8 cellular contexts compared by ENCODE assay signal in genomic region chr2:113273031-113273551, GRCh38. TPM values are rescaled to one million over a fixed set of nuclear protein-coding genes. Genes with fewer than 3 reads are reported as not detected.
A peak's percentile ranks its signal among the peaks of the same experiment; 100 is the strongest.
DNase-seq lines count a peak whose midpoint lies in the region; ATAC-seq lines count a peak whose summit lies in the region.

No MANE protein-coding gene starts in this region.

- peaks cover 0 to 21% (median 13%) of the 10 kb centered on the region in 10 experiments; a peak in 14 of 20 replicates for H3K4me1 ChIP-seq in BLaER1 treated with 17β-estradiol and CSF1 and Interleukin-3, amounts not matched to agents 10 nM and 100 nM

- H3K36me3 ChIP-seq in BLaER1 treated with 17β-estradiol and CSF1 and Interleukin-3, amounts not matched to agents 10 nM and 100 nM, result peaks cover 0 to 13% (median 0%) of the 10 kb centered on the region in 11 experiments; a peak in 4 of 22 replicates
- H3K36me3 ChIP-seq in H7 (replicated peaks; ENCODE audit: control insufficient read depth, insufficient read depth, low read length), result no peaks in the 10 kb centered on the region

- H3K9me3 Mint-ChIP-seq in activated CD4-positive, alpha-beta T cell treated with anti-CD3 and anti-CD28 coated beads, Interleukin-2, amount 10 ng/mL, durations not matched to agents 24 days and 14 days, result no peaks in the 10 kb centered on the region

- peaks cover 38 to 46% (median 44%) of the 10 kb centered on the region in 11 experiments for H3K27me3 ChIP-seq in BLaER1 treated with 17β-estradiol and CSF1 and Interleukin-3, amounts not matched to agents 10 nM and 100 nM
- H3K27me3 ChIP-seq in H7 (ENCODE audit: control insufficient read depth, insufficient read depth, low read length), result peaks cover 80% of the 10 kb centered on the region

- no peak overlapping the region for H3K4me3 ChIP-seq in BLaER1 treated with 17β-estradiol and CSF1 and Interleukin-3, amounts not matched to agents 10 nM and 100 nM
- H3K4me3 ChIP-seq in H7 (ENCODE audit: insufficient read depth, low read depth, low read length), result no peak overlapping the region

- H3K4me1 Mint-ChIP-seq in activated CD4-positive, alpha-beta T cell treated with anti-CD3 and anti-CD28 coated beads, Interleukin-2, amount 10 ng/mL, durations not matched to agents 24 days and 14 days, result peaks cover 9% of the 10 kb centered on the region

- H3K27ac ChIP-seq in BLaER1 treated with 17β-estradiol and CSF1 and Interleukin-3, amounts not matched to agents 10 nM and 100 nM, result 0 out of 22 replicates have a peak overlapping the region, but pooled peaks of 1 of the 11 experiments have one; percentile 17

- H3K36me3 Mint-ChIP-seq in activated CD4-positive, alpha-beta T cell treated with anti-CD3 and anti-CD28 coated beads, Interleukin-2, amount 10 ng/mL, durations not matched to agents 24 days and 14 days (ENCODE audit: low read depth), result peaks cover 2% of the 10 kb centered on the region

- H4K20me1 ChIP-seq in BLaER1 treated with 17β-estradiol and CSF1 and Interleukin-3, amounts not matched to agents 10 nM and 100 nM, result peaks cover 0 to 9% (median 0%) of the 10 kb centered on the region in 11 experiments; a peak in 6 of 22 replicates

- H3K9ac ChIP-seq in BLaER1 treated with 17β-estradiol and CSF1 and Interleukin-3, amounts not matched to agents 10 nM and 100 nM, result peak overlapping the region in 2 of 11 experiments; percentile 6 to 15; a peak in 3 of 22 replicates

- no peak overlapping the region for H3K27ac Mint-ChIP-seq in activated CD4-positive, alpha-beta T cell treated with anti-CD3 and anti-CD28 coated beads, Interleukin-2, amount 10 ng/mL, durations not matched to agents 24 days and 14 days

- DNase-seq in H7, result peak; percentile 81
- peak; percentile 83 for DNase-seq in activated CD4-positive, alpha-beta T cell treated with anti-CD3 and anti-CD28 coated beads, Interleukin-2, amount 10 ng/mL, durations not matched to agents 24 days and 14 days
- peak; percentile 75 for DNase-seq in iPS-NIHi7 (ENCODE audit: extremely low spot score)
- DNase-seq in NK-92 treated with Interleukin-12 subunit alpha and Interleukin-12 subunit beta, amount 100 ng/mL, for 24 hours (lab: John Stamatoyannopoulos, UW), result no peak

- intact Hi-C loops in activated CD4-positive, alpha-beta T cell treated with anti-CD3 and anti-CD28 coated beads, Interleukin-2, amount 10 ng/mL, durations not matched to agents 24 days and 14 days (cut with micrococcal nuclease), result no loop called here

- ATAC-seq in HG03378 (IDR thresholded peaks at IDR 0.05; ENCODE audit: unreplicated experiment) (no peak), GM19467 (IDR thresholded peaks at IDR 0.05; ENCODE audit: unreplicated experiment) (no peak), HG03039 (IDR thresholded peaks at IDR 0.05; ENCODE audit: unreplicated experiment) (no peak)

- no peak overlapping the region for H3K4me3 Mint-ChIP-seq in activated CD4-positive, alpha-beta T cell treated with anti-CD3 and anti-CD28 coated beads, Interleukin-2, amount 10 ng/mL, durations not matched to agents 24 days and 14 days

- H3K27me3 Mint-ChIP-seq in activated CD4-positive, alpha-beta T cell treated with anti-CD3 and anti-CD28 coated beads, Interleukin-2, amount 10 ng/mL, durations not matched to agents 24 days and 14 days, result peaks cover 71% of the 10 kb centered on the region

- H3K9me3 ChIP-seq in BLaER1 treated with 17β-estradiol and CSF1 and Interleukin-3, amounts not matched to agents 10 nM and 100 nM (replicated peaks in 1 of 11), result peaks cover 24 to 29% (median 26%) of the 10 kb centered on the region in 11 experiments

- H3K4me2 ChIP-seq in BLaER1 treated with 17β-estradiol and CSF1 and Interleukin-3, amounts not matched to agents 10 nM and 100 nM, result peak overlapping the region in 10 of 11 experiments; percentile 7 to 66 (median 50); a peak in 18 of 22 replicates

RNA-seq across cellular contexts. Expression of gene PAX8, which starts 5.6 kb away (rescaled TPM):
- not detected in 2 replicates for total RNA-seq in H7 (2014; rRNA removed; shearing (Covaris generic))
- 0.45 and 0.77 TPM in 2 replicates for total RNA-seq in activated CD4-positive, alpha-beta T cell treated with anti-CD3 and anti-CD28 coated beads, Interleukin-2, amount 10 ng/mL, durations not matched to agents 24 days and 14 days
